Comparison of ENCODE assay signal across 8 cellular contexts in genomic region chr11:35943761-35944502, GRCh38. TPM values are rescaled to one million over a fixed set of nuclear protein-coding genes. Genes with fewer than 3 reads are reported as not detected.
A peak's percentile ranks its signal among the peaks of the same experiment; 100 is the strongest.
DNase-seq lines count a peak whose midpoint lies in the region; ATAC-seq lines count a peak whose summit lies in the region.

TSS of gene LDLRAD3 (plus strand) at chr11:35944062. CDS start at chr11:35944099, 37 bp downstream.

- peak; percentile 61 for ATAC-seq in HG03066 (IDR thresholded peaks at IDR 0.05; ENCODE audit: low read depth, unreplicated experiment)

- peaks cover 20% of the 10 kb centered on the region for H3K4me1 ChIP-seq in mesodermal cell (ENCODE audit: control insufficient read depth, insufficient read depth, low read length, poor library complexity, severe bottlenecking)

- peak within 1 kb of the TSS; percentile 59 for H3K4me3 ChIP-seq in mesodermal cell (ENCODE audit: extremely low read depth, insufficient read depth, low read length, poor library complexity, severe bottlenecking)

- no peaks in the 10 kb centered on the region for H3K36me3 ChIP-seq in mesodermal cell (ENCODE audit: control insufficient read depth, insufficient read depth, low read length)

- DNase-seq in activated gamma-delta T cell treated with anti-CD3 and anti-CD28 coated beads, Interleukin-2, amount 50 U/mL, for 16 hours (ENCODE audit: low read depth), result peak; percentile 6
- DNase-seq in activated gamma-delta T cell (lab: John Stamatoyannopoulos, UW) (no peak), NCI-H460 (ENCODE audit: extremely low read depth, low read depth) (peak; percentile 38), epithelial cell of prostate (ENCODE audit: low read depth, low spot score) (no peak)
- peak; percentile 76 for DNase-seq in activated CD8-positive, alpha-beta memory T cell treated with anti-CD3 and anti-CD28 coated beads for 24 hours
- DNase-seq in stimulated activated CD8-positive, alpha-beta memory T cell treated with anti-CD3 and anti-CD28 coated beads, Interleukin-2, amount 100 ng/mL, for 48 hours (ENCODE audit: low read depth in 2 of 2), result peak; percentile 33 to 36

- peak within 1 kb of the TSS; percentile 25 for H3K27ac ChIP-seq in epithelial cell of prostate
- H3K27ac ChIP-seq in mesodermal cell (ENCODE audit: low read depth, low read length, severe bottlenecking), result peak within 1 kb of the TSS; percentile 87

- no peaks in the 10 kb centered on the region for H3K9me3 ChIP-seq in mesodermal cell (ENCODE audit: control insufficient read depth, low read length)

- WGBS in mesodermal cell (ENCODE audit: insufficient coverage in 2 of 2), 2 experiments, result 0% methylated on average over 72 to 83 of the region's 95 CpGs

RNA-seq across cellular contexts. Expression of gene LDLRAD3, which starts in this region (rescaled TPM):
- total RNA-seq in NCI-H460 (2014; rRNA removed; shearing (Covaris generic)), result 10.7 and 11.0 TPM in 2 replicates
- polyA plus RNA-seq in NCI-H460 (2014; cell fraction: nucleus; rRNA removed), result 4.9 and 7.6 TPM in 2 replicates
- polyA plus RNA-seq in mesodermal cell (2013, experiment 1 of 2), result 19.1 TPM
- polyA plus RNA-seq in mesodermal cell (2013, experiment 2 of 2), result 17.1 TPM

Comparison
In these comparisons a context has a peak if more than half of its experiments do, and no peak if none do; other contexts are left out.
1. DNase-seq: peak in activated gamma-delta T cell treated with anti-CD3 and anti-CD28 coated beads, Interleukin-2, amount 50 U/mL, for 16 hours (single experiment), NCI-H460 (single experiment), activated CD8-positive, alpha-beta memory T cell treated with anti-CD3 and anti-CD28 coated beads for 24 hours (single experiment) and stimulated activated CD8-positive, alpha-beta memory T cell treated with anti-CD3 and anti-CD28 coated beads, Interleukin-2, amount 100 ng/mL, for 48 hours (2 of 2); none in activated gamma-delta T cell (single experiment) and epithelial cell of prostate (single experiment).